ENCODE assay signal across 8 cellular contexts in the genomic region with DNA sequence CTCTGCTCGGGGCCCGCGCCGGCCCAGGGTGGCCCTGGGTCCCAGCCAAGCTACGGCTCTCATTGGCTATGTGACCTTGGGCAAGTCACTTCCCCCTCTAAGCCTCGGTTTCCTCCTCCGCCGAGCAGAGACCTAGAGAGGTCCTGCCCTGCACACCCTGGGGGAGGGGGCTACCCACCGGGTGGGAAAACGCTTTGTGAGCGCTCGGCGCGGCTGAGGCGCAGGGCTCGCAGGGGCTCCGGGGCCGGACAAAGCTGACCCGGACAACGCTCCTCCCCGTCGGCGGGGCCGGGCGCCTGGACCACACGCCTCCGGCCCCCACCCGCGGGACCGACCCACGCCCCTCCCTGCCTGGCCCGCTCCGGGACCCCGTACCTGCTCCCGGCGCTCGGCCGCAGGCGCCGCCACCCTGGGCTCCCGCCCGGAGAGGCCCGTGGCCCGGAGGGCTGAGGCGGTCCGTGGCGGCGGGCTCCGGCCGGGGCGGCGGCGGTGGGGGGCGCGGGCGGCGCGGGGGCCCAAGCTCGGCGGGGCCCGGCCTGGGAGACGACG.
DNase-seq lines count a peak whose midpoint lies in the region; ATAC-seq and TF ChIP-seq lines count a peak whose summit lies in the region.

No MANE protein-coding gene starts in this region.

- peak overlapping the region; percentile 14 for H3K27ac Mint-ChIP-seq in MCF 10A (ENCODE audit: low read depth, unreplicated experiment)

- H3K4me3 Mint-ChIP-seq in MCF 10A (ENCODE audit: unreplicated experiment): peak overlapping the region; percentile 71

- DNase-seq in CD1c-positive myeloid dendritic cell (ENCODE audit: extremely low spot score): peak; percentile 63
- peak; percentile 25 for DNase-seq in T-helper 9 cell
- DNase-seq in MCF 10A (ENCODE audit: unreplicated experiment): peak; percentile 18
- peak; percentile 56 for DNase-seq in kidney tubule cell (ENCODE audit: low spot score)
- DNase-seq in stimulated activated CD4-positive, alpha-beta T cell treated with anti-CD3 and anti-CD28 coated beads, Interleukin-4, amount 100 ng/mL, for 1 hour: peak; percentile 55
- DNase-seq in HCEC 1CT: no peak

- H3K36me3 Mint-ChIP-seq in MCF 10A (ENCODE audit: insufficient read depth, unreplicated experiment): no peaks in the 10 kb centered on the region

- BruUV-seq in MCF 10A (replicated peaks; lab: Mats Ljungman, UMichigan): no TSS peak

- CTCF ChIA-PET in MCF 10A (lab: Yijun Ruan, JAX): interaction anchor here (0.5 to 3.0 kb wide), 6 partner anchors 11 to 297 kb away, joined by 3 to 10 read pairs (median 4); no protein-coding TSS in a partner anchor

- H3K9me3 Mint-ChIP-seq in MCF 10A (ENCODE audit: unreplicated experiment): no peaks in the 10 kb centered on the region

- peaks cover 7% of the 10 kb centered on the region for H3K4me1 Mint-ChIP-seq in MCF 10A (ENCODE audit: insufficient read depth, unreplicated experiment)

- TF ChIP-seq CTCF in MCF 10A (IDR thresholded peaks at IDR 0.05; ENCODE audit: unreplicated experiment): no peak

- POLR2A ChIA-PET in MCF 10A (lab: Yijun Ruan, JAX): interaction anchor here (0.6 to 2.2 kb wide), 13 partner anchors 9 to 986 kb away, joined by 3 to 12 read pairs (median 4); a partner anchor contains a TSS

- intact Hi-C loops in MCF 10A (cut with micrococcal nuclease): loop anchor here (1.0 kb wide), 1 partner anchor 68 kb away; no protein-coding TSS in a partner anchor

- ATAC-seq in GM19455 (IDR thresholded peaks at IDR 0.05; ENCODE audit: unreplicated experiment): peak; percentile 55
- peak; percentile 27 for ATAC-seq in HG03565 (IDR thresholded peaks at IDR 0.05; ENCODE audit: unreplicated experiment)

- H3K27me3 Mint-ChIP-seq in MCF 10A (ENCODE audit: insufficient read depth, unreplicated experiment): no peaks in the 10 kb centered on the region
